Comparison of ENCODE assay signal across 1 cellular context in the genomic region with DNA sequence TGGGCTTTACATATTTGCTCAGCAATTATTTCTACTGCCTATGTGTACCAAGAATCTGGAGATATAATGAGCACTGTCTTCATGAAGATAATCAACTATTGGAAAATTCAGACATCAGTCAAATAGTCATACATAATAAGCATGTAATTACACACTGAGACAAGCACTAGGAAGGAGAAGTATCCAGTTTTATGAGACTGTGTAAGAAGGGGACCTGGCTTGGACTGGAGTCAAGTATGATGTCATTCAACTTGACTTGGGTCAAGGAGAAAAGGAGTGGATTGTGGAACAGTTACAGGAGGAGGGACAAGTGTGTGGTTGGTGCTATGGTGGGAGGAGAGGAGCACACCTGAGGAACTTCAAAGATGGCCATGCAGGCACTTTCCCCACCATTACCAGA.
A peak's percentile ranks its signal among the peaks of the same experiment; 100 is the strongest.
TF ChIP-seq lines count a peak whose summit lies in the region.

No MANE protein-coding gene starts in this region.

TF ChIP-seq in K562, 482 proteins besides CTCF, POLR2A, EP300 and RAD21 (continued from another document):
- TF ChIP-seq, protein P1, sequence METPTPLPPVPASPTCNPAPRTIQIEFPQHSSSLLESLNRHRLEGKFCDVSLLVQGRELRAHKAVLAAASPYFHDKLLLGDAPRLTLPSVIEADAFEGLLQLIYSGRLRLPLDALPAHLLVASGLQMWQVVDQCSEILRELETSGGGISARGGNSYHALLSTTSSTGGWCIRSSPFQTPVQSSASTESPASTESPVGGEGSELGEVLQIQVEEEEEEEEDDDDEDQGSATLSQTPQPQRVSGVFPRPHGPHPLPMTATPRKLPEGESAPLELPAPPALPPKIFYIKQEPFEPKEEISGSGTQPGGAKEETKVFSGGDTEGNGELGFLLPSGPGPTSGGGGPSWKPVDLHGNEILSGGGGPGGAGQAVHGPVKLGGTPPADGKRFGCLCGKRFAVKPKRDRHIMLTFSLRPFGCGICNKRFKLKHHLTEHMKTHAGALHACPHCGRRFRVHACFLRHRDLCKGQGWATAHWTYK (CRISPR knock-in tag; IDR thresholded peaks at IDR 0.05) = no peak
- TF ChIP-seq HEY1 (CRISPR knock-in tag; IDR thresholded peaks at IDR 0.05; ENCODE audit: borderline replicate concordance) (no peak), BDP1 (IDR thresholded peaks at IDR 0.05; ENCODE audit: insufficient read depth, insufficient read length) (no peak), JUN (IDR thresholded peaks at IDR 0.05; ENCODE audit: borderline replicate concordance, low read depth, low read length) (0 out of 2 replicates have a peak, but pooled peaks have one; percentile 13), JUN (CRISPR knock-in tag; IDR thresholded peaks at IDR 0.05; ENCODE audit: borderline replicate concordance) (no peak), CTBP1 (IDR thresholded peaks at IDR 0.05; ENCODE audit: borderline replicate concordance) (no peak), ZNF134 (CRISPR knock-in tag; conservative IDR thresholded peaks at IDR 0.05) (no peak), ATF7 (IDR thresholded peaks at IDR 0.05) (peak; percentile 89), MXI1 (IDR thresholded peaks at IDR 0.05; ENCODE audit: low read depth, low read length) (no peak), SIX5 (IDR thresholded peaks at IDR 0.05; ENCODE audit: borderline replicate concordance in 1 of 2, insufficient read depth in 1 of 2, low read depth in 1 of 2, low read length in 2 of 2) (no peak), MGA (IDR thresholded peaks at IDR 0.05) (peak; percentile 47), EHMT2 (IDR thresholded peaks at IDR 0.05) (peak; percentile 59; the same call in 1 of the 2 replicates), LARP7 (IDR thresholded peaks at IDR 0.05) (no peak), ZNF280A (IDR thresholded peaks at IDR 0.05; ENCODE audit: low read depth, partially characterized antibody) (no peak), CSDE1 (IDR thresholded peaks at IDR 0.05) (no peak)
- TF ChIP-seq, protein P2, sequence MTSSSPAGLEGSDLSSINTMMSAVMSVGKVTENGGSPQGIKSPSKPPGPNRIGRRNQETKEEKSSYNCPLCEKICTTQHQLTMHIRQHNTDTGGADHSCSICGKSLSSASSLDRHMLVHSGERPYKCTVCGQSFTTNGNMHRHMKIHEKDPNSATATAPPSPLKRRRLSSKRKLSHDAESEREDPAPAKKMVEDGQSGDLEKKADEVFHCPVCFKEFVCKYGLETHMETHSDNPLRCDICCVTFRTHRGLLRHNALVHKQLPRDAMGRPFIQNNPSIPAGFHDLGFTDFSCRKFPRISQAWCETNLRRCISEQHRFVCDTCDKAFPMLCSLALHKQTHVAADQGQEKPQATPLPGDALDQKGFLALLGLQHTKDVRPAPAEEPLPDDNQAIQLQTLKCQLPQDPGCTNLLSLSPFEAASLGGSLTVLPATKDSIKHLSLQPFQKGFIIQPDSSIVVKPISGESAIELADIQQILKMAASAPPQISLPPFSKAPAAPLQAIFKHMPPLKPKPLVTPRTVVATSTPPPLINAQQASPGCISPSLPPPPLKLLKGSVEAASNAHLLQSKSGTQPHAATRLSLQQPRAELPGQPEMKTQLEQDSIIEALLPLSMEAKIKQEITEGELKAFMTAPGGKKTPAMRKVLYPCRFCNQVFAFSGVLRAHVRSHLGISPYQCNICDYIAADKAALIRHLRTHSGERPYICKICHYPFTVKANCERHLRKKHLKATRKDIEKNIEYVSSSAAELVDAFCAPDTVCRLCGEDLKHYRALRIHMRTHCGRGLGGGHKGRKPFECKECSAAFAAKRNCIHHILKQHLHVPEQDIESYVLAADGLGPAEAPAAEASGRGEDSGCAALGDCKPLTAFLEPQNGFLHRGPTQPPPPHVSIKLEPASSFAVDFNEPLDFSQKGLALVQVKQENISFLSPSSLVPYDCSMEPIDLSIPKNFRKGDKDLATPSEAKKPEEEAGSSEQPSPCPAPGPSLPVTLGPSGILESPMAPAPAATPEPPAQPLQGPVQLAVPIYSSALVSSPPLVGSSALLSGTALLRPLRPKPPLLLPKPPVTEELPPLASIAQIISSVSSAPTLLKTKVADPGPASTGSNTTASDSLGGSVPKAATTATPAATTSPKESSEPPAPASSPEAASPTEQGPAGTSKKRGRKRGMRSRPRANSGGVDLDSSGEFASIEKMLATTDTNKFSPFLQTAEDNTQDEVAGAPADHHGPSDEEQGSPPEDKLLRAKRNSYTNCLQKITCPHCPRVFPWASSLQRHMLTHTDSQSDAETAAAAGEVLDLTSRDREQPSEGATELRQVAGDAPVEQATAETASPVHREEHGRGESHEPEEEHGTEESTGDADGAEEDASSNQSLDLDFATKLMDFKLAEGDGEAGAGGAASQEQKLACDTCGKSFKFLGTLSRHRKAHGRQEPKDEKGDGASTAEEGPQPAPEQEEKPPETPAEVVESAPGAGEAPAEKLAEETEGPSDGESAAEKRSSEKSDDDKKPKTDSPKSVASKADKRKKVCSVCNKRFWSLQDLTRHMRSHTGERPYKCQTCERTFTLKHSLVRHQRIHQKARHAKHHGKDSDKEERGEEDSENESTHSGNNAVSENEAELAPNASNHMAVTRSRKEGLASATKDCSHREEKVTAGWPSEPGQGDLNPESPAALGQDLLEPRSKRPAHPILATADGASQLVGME (CRISPR knock-in tag; IDR thresholded peaks at IDR 0.05) = no peak
- TF ChIP-seq, protein P3, sequence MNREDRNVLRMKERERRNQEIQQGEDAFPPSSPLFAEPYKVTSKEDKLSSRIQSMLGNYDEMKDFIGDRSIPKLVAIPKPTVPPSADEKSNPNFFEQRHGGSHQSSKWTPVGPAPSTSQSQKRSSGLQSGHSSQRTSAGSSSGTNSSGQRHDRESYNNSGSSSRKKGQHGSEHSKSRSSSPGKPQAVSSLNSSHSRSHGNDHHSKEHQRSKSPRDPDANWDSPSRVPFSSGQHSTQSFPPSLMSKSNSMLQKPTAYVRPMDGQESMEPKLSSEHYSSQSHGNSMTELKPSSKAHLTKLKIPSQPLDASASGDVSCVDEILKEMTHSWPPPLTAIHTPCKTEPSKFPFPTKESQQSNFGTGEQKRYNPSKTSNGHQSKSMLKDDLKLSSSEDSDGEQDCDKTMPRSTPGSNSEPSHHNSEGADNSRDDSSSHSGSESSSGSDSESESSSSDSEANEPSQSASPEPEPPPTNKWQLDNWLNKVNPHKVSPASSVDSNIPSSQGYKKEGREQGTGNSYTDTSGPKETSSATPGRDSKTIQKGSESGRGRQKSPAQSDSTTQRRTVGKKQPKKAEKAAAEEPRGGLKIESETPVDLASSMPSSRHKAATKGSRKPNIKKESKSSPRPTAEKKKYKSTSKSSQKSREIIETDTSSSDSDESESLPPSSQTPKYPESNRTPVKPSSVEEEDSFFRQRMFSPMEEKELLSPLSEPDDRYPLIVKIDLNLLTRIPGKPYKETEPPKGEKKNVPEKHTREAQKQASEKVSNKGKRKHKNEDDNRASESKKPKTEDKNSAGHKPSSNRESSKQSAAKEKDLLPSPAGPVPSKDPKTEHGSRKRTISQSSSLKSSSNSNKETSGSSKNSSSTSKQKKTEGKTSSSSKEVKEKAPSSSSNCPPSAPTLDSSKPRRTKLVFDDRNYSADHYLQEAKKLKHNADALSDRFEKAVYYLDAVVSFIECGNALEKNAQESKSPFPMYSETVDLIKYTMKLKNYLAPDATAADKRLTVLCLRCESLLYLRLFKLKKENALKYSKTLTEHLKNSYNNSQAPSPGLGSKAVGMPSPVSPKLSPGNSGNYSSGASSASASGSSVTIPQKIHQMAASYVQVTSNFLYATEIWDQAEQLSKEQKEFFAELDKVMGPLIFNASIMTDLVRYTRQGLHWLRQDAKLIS (CRISPR knock-in tag; IDR thresholded peaks at IDR 0.05) = no peak
